In the genomic region with DNA sequence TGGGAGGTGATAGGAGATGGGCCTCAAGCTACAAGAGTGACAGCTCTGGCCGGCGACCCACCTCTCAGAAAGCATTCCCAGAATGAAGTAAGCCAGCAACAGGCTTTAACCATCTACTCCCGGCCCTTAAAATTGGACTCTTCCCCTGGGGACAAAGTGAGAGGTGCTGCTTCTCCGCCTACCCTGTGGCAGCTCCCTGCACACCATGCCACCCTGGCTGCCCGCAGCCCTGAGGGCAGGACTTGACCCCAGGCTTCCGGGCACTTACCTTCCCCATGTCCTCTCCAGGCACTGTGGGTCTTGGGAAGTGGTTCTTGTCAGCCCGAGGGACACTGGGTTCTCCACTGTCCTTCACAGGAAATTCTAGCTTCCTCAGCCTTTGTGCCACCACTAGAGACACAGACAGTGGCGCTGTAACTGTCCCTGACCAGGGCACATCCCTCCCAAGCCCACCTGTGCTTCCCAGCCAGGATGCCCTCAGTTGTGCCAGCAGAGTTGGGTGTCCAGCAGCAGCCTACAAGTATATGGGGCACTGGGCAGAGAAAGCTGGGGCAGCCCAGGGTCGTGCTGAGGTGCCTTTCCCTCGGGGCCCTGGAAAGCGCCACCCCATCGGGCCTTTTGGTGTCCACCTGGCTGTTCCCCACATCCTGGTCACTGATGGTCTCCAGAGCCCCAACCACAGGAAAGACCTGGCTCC, we compare ENCODE assay signal across 1 cellular context.
TF ChIP-seq lines count a peak whose summit lies in the region.

No MANE protein-coding gene starts in this region.

TF ChIP-seq in HepG2, 621 proteins besides CTCF, POLR2A, EP300 and RAD21 (continued from another document):
- TF ChIP-seq SIN3A (IDR thresholded peaks at IDR 0.05; ENCODE audit: borderline replicate concordance, low read depth, low read length) (no peak), ZBTB7B (CRISPR knock-in tag; IDR thresholded peaks at IDR 0.05) (no peak), HES4 (CRISPR knock-in tag; IDR thresholded peaks at IDR 0.05; ENCODE audit: borderline replicate concordance) (no peak), KLF13 (CRISPR knock-in tag; IDR thresholded peaks at IDR 0.05) (no peak), MED13 (CRISPR knock-in tag; IDR thresholded peaks at IDR 0.05) (no peak), EHMT2 (IDR thresholded peaks at IDR 0.05; ENCODE audit: borderline replicate concordance, low read depth, low read length) (no peak), PHF21A (CRISPR knock-in tag; IDR thresholded peaks at IDR 0.05) (no peak), HMG20A (CRISPR knock-in tag; IDR thresholded peaks at IDR 0.05; ENCODE audit: borderline replicate concordance) (no peak)
- TF ChIP-seq, protein P1, sequence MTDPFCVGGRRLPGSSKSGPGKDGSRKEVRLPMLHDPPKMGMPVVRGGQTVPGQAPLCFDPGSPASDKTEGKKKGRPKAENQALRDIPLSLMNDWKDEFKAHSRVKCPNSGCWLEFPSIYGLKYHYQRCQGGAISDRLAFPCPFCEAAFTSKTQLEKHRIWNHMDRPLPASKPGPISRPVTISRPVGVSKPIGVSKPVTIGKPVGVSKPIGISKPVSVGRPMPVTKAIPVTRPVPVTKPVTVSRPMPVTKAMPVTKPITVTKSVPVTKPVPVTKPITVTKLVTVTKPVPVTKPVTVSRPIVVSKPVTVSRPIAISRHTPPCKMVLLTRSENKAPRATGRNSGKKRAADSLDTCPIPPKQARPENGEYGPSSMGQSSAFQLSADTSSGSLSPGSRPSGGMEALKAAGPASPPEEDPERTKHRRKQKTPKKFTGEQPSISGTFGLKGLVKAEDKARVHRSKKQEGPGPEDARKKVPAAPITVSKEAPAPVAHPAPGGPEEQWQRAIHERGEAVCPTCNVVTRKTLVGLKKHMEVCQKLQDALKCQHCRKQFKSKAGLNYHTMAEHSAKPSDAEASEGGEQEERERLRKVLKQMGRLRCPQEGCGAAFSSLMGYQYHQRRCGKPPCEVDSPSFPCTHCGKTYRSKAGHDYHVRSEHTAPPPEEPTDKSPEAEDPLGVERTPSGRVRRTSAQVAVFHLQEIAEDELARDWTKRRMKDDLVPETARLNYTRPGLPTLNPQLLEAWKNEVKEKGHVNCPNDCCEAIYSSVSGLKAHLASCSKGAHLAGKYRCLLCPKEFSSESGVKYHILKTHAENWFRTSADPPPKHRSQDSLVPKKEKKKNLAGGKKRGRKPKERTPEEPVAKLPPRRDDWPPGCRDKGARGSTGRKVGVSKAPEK (CRISPR knock-in tag; IDR thresholded peaks at IDR 0.05; ENCODE audit: borderline replicate concordance), result no peak
